ENCODE assay signal across 24 cellular contexts in the genomic region with DNA sequence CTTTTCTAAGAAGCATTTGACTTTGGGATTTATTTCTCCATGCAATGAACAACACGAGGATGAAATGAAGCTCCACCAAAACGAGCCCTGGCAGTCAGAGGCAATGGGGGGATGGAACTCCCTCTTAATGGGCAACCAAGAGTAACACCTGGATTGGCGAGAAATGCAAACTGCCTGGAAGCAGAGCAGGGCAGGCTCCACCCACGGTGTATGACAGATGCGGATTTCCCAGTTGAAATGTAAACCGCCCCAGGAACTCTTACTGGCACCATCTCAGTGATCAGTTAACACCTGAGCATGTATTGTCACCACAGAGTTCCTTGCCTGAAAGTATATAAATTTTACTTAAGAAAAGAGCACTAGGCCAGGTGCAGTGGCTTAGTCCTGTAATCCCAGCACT.
"Had no signal": no experiment of that assay in that cellular context is flagged by ENCODE, and none has a peak within 500 bp of the region (broad histone marks: within the 10 kb centered on the region; RNA-seq: fewer than 3 reads in every experiment).

No MANE protein-coding gene starts in this region.

- H3K4me3 ChIP-seq: adrenal gland, body of pancreas had no signal

- ATAC-seq: activated CD4-positive, alpha-beta T cell treated with anti-CD3 and anti-CD28 coated beads for 36 hours; activated CD8-positive, alpha-beta memory T cell treated with anti-CD3 and anti-CD28 coated beads, Interleukin-2, amount 10 ng/mL, durations not matched to agents 7 days and 5 days; activated CD8-positive, alpha-beta T cell treated with anti-CD3 and anti-CD28 coated beads, Interleukin-2, amount 10 ng/mL, durations not matched to agents 7 days and 5 days; activated naive CD8-positive, alpha-beta T cell treated with anti-CD3 and anti-CD28 coated beads, Interleukin-2, amount 50 U/mL, for 24 hours; body of pancreas had no signal

- DNase-seq: activated CD4-positive, alpha-beta memory T cell treated with anti-CD3 and anti-CD28 coated beads for 36 hours; activated CD4-positive, alpha-beta T cell treated with anti-CD3 and anti-CD28 coated beads for 36 hours; activated CD4-positive, alpha-beta T cell treated with anti-CD3 and anti-CD28 coated beads, Interleukin-2, amount 10 ng/mL, durations not matched to agents 24 days and 14 days; activated CD4-positive, CD25-positive, alpha-beta regulatory T cell; activated CD4-positive, CD25-positive, alpha-beta regulatory T cell treated with anti-CD3 and anti-CD28 coated beads, Interleukin-2, amount 50 U/mL, for 72 hours; activated CD8-positive, alpha-beta memory T cell treated with anti-CD3 and anti-CD28 coated beads, Interleukin-2, amount 10 ng/mL, durations not matched to agents 7 days and 5 days; activated CD8-positive, alpha-beta memory T cell treated with anti-CD3 and anti-CD28 coated beads, Interleukin-2, amount 50 U/mL, for 4 hours; activated CD8-positive, alpha-beta T cell treated with anti-CD3 and anti-CD28 coated beads, Interleukin-2, amount 10 ng/mL, durations not matched to agents 7 days and 5 days; activated effector memory CD4-positive, alpha-beta T cell treated with anti-CD3 and anti-CD28 coated beads, Interleukin-2, amount 50 U/mL, for 16 hours; activated naive CD4-positive, alpha-beta T cell treated with anti-CD3 and anti-CD28 coated beads for 36 hours; activated naive CD8-positive, alpha-beta T cell treated with anti-CD3 and anti-CD28 coated beads for 36 hours; activated naive CD8-positive, alpha-beta T cell treated with anti-CD3 and anti-CD28 coated beads, Interleukin-2, amount 50 U/mL, for 24 hours; activated T-cell treated with anti-CD3 and anti-CD28 coated beads, Interleukin-2, amount 50 U/mL, for 1 hour; activated T-cell treated with anti-CD3 and anti-CD28 coated beads, Interleukin-2, amount 50 U/mL, for 48 hours; adrenal gland; amygdala; aorta; caudate nucleus; effector CD8-positive, alpha-beta T cell; foreskin fibroblast; head of caudate nucleus; T-helper 2 cell had no signal

- H3K27ac ChIP-seq: adrenal gland, body of pancreas, epithelial cell of prostate had no signal
